ENCODE assay signal across 8 cellular contexts in genomic region chr4:84498203-84499026, GRCh38. TPM values are rescaled to one million over a fixed set of nuclear protein-coding genes. Genes with fewer than 3 reads are reported as not detected.
DNase-seq lines count a peak whose midpoint lies in the region; ATAC-seq, FAIRE-seq and TF ChIP-seq lines count a peak whose summit lies in the region.

No MANE protein-coding gene starts in this region.

- no peak for FAIRE-seq in pancreas (lab: Jason Lieb, UNC)

- H3K36me3 ChIP-seq in HEK293 (ENCODE audit: control insufficient read depth in 2 of 2, insufficient read depth in 1 of 2, low read length in 2 of 2) (peaks cover 0 to 32% of the 10 kb centered on the region in 2 experiments; a peak in 2 of 3 replicates), pancreas (no peaks in the 10 kb centered on the region)

- ATAC-seq in WTC11 (no peak), pancreas (peak; percentile 39 to 56 (median 45)), GM21717 (IDR thresholded peaks at IDR 0.05; ENCODE audit: unreplicated experiment) (no peak)

- no peak overlapping the region for H3K27ac Mint-ChIP-seq in WTC11

- H3K4me1 ChIP-seq in HEK293 (ENCODE audit: control insufficient read depth, insufficient read depth, low read length): no peaks in the 10 kb centered on the region
- peaks cover 0 to 3% (median 0%) of the 10 kb centered on the region in 3 donors for H3K4me1 ChIP-seq in pancreas

- CTCF ChIA-PET in HEK293 (lab: Yijun Ruan, JAX) (interaction anchor here (0.5 kb wide), 1 partner anchor 339 kb away, joined by 4 read pairs; no protein-coding TSS in a partner anchor), WTC11 (lab: Charles Lee) (interaction anchor here (1.4 to 9.8 kb wide), 4 partner anchors 17 to 81 kb away, joined by 7 to 242 read pairs (median 13); no protein-coding TSS in a partner anchor)

- no peaks in the 10 kb centered on the region for H3K9me3 Mint-ChIP-seq in WTC11

- 0% methylated on average over 49 to 64 of the region's 64 CpGs for WGBS in pancreas, 2 donors

- H3K9me3 ChIP-seq in HEK293 (ENCODE audit: control insufficient read depth, insufficient read depth, low read depth, low read length) (no peaks in the 10 kb centered on the region), pancreas (no peaks in the 10 kb centered on the region)

- peak overlapping the region; percentile 82 for H3K4me3 Mint-ChIP-seq in WTC11

- peak overlapping the region; percentile 58 for H3K4me3 ChIP-seq in AG10803 (ENCODE audit: low read length)
- H3K4me3 ChIP-seq in HEK293 (ENCODE audit: low read depth, low read length): peak overlapping the region; percentile 66
- H3K4me3 ChIP-seq in pancreas: peak overlapping the region; percentile 44 to 65 (median 50)

- H3K4me1 Mint-ChIP-seq in WTC11: peaks cover 73% of the 10 kb centered on the region

- no peaks in the 10 kb centered on the region for H3K36me3 Mint-ChIP-seq in WTC11

- DNase-seq in AG10803 (ENCODE audit: low read depth): peak; percentile 29
- DNase-seq in WTC11 (ENCODE audit: low spot score): peak; percentile 41
- peak; percentile 52 for DNase-seq in glomerular visceral epithelial cell (ENCODE audit: extremely low spot score)
- peak in 5 of 6 donors; percentile 28 to 74 (median 58) for DNase-seq in pancreas
- DNase-seq in NCI-H2029 treated with DMSO at 0.1 percent for 48 hours (lab: John Stamatoyannopoulos, UW): no peak
- DNase-seq in NCI-H2029 (lab: John Stamatoyannopoulos, UW): no peak

- no peak for TF ChIP-seq CTCF in AG10803 (conservative IDR thresholded peaks at IDR 0.05; ENCODE audit: low read length)
- no peak; the same call in 1 of the 2 replicates for TF ChIP-seq CTCF in HEK293 (tag by site-specific recombination; IDR thresholded peaks at IDR 0.05)
- no peak for TF ChIP-seq CTCF in WTC11 (IDR thresholded peaks at IDR 0.05)
- TF ChIP-seq CTCF in pancreas (IDR thresholded peaks at IDR 0.05): no peak

- H3K27me3 ChIP-seq in pancreas: peaks cover 0 to 12% (median 3%) of the 10 kb centered on the region in 4 donors

- intact Hi-C loops in pancreas (cut with DNase I): no loop called here

- H3K27me3 Mint-ChIP-seq in WTC11 (ENCODE audit: low read depth): peaks cover 99% of the 10 kb centered on the region

- POLR2A ChIA-PET in HEK293 (lab: Yijun Ruan, JAX): interaction anchor here (1.5 kb wide), 1 partner anchor 84 kb away, joined by 3 read pairs; the partner anchor contains the start of gene CDS1
- POLR2A ChIA-PET in WTC11 (lab: Charles Lee): interaction anchor here (1.7 kb wide), 1 partner anchor 14 kb away, joined by 4 read pairs; no protein-coding TSS in a partner anchor

- peak overlapping the region; percentile 54; the same call in 1 of the 2 replicates for H3K27ac ChIP-seq in HEK293 (ENCODE audit: extremely low read depth, low read depth, low read length)
- H3K27ac ChIP-seq in pancreas: peak overlapping the region; percentile 64 to 80 (median 74)

TF ChIP-seq in HEK293, 187 proteins besides CTCF, POLR2A, EP300 and RAD21 (continues in another document):
- TF ChIP-seq ZFHX2 (tag by site-specific recombination; conservative IDR thresholded peaks at IDR 0.05) (peak; percentile 27), ZIC2 (tag by site-specific recombination; IDR thresholded peaks at IDR 0.05) (peak; percentile 87), PRDM1 (tag by site-specific recombination; IDR thresholded peaks at IDR 0.05) (no peak), ZBTB21 (tag by site-specific recombination; IDR thresholded peaks at IDR 0.05) (no peak), ZNF311 (tag by site-specific recombination; IDR thresholded peaks at IDR 0.05; ENCODE audit: borderline replicate concordance) (no peak), ZNF174 (tag by site-specific recombination; IDR thresholded peaks at IDR 0.05) (no peak), ZNF785 (tag by site-specific recombination; IDR thresholded peaks at IDR 0.05) (no peak), KLF8 (tag by site-specific recombination; IDR thresholded peaks at IDR 0.05) (no peak), ZNF274 (IDR thresholded peaks at IDR 0.05; ENCODE audit: low read length) (no peak), ZNF274 (tag by site-specific recombination; IDR thresholded peaks at IDR 0.05; ENCODE audit: borderline replicate concordance) (no peak), ZNF48 (tag by site-specific recombination; IDR thresholded peaks at IDR 0.05) (no peak), ZBTB10 (tag by site-specific recombination; IDR thresholded peaks at IDR 0.05) (no peak), TRIM28 (IDR thresholded peaks at IDR 0.05; ENCODE audit: borderline replicate concordance, low read length) (no peak)

TF ChIP-seq in WTC11, 78 proteins besides CTCF, POLR2A, EP300 and RAD21:
- TF ChIP-seq ZNF232 (CRISPR knock-in tag; IDR thresholded peaks at IDR 0.05) (no peak), ATF3 (CRISPR knock-in tag; conservative IDR thresholded peaks at IDR 0.05) (no peak), STAT6 (CRISPR knock-in tag; conservative IDR thresholded peaks at IDR 0.05; ENCODE audit: low read depth) (no peak), EMX1 (CRISPR knock-in tag; IDR thresholded peaks at IDR 0.05) (no peak), SOX15 (CRISPR knock-in tag; IDR thresholded peaks at IDR 0.05) (no peak), RORB (CRISPR knock-in tag; IDR thresholded peaks at IDR 0.05) (no peak), SMAD3 (CRISPR knock-in tag; IDR thresholded peaks at IDR 0.05; ENCODE audit: borderline replicate concordance) (no peak), ELF4 (CRISPR knock-in tag; IDR thresholded peaks at IDR 0.05; ENCODE audit: low read depth) (no peak), USF2 (CRISPR knock-in tag; IDR thresholded peaks at IDR 0.05) (no peak), E2F4 (CRISPR knock-in tag; IDR thresholded peaks at IDR 0.05; ENCODE audit: borderline replicate concordance, low read depth) (no peak), FOXJ3 (CRISPR knock-in tag; IDR thresholded peaks at IDR 0.05; ENCODE audit: borderline replicate concordance) (no peak), GRHL2 (CRISPR knock-in tag; IDR thresholded peaks at IDR 0.05; ENCODE audit: insufficient replicate concordance, severe bottlenecking) (no peak), CREB1 (CRISPR knock-in tag; IDR thresholded peaks at IDR 0.05) (no peak)

RNA-seq across cellular contexts. Expression of gene NKX6-1, which starts 0.7 kb away (rescaled TPM):
- total RNA-seq in WTC11 (2021) (0.09 to 0.14 TPM (median 0.09 TPM) in 3 replicates), pancreas (1 to 10 TPM; 3.1 to 8.1 (median 6.0) TPM)
- polyA plus RNA-seq in pancreas: 10 to 100 TPM in 1 of 2 donors, 1 to 10 TPM in 1; 7.4 to 19.2 TPM

Comparison
In these comparisons a context has a peak if more than half of its experiments do, and no peak if none do; other contexts are left out.
1. DNase-seq: peak in AG10803 (single experiment), WTC11 (single experiment), glomerular visceral epithelial cell (single experiment) and pancreas (5 of 6); none in NCI-H2029 treated with DMSO at 0.1 percent for 48 hours (single experiment) and NCI-H2029 (single experiment).
2. ATAC-seq: peak in pancreas (4 of 4); none in WTC11 (single experiment) and GM21717 (single experiment).
3. Peak in every context shown above with its lines, with median percentiles within 50 percentile points of each other: H3K4me3 ChIP-seq.